9 cellular contexts compared by ENCODE assay signal in the genomic region with DNA sequence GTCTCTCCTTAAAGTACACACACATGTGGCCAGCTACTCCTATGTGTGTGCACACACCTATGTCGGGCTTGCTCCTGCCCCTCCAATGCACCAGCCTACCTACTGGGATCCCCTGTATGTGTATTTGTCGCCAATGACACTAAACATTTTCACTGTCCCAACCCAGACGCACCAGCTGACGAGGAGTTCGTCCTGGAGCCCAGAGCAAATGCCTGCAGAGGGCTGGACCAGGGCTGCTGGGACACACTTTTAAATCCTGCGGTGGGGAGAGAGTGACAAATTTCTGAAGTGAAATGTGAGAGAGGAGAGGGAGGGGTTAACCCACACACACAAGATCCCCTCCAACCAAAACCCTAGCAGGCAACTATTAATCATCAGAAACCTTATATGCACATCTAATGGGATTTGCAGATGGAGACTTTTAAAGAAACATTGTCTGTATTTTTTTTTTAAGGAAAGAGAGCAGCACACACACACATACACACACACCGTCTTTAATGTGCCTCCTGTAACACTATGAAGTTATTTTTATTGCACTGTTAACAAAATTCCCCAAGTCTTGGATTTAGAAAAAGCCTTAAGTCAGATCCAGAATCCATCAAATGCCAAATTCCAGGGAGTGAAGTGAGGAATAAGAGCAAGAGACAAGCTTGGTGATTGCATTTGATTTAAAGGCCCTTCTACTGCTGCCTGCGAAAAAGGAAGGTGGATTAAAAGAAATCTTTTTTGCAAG. TPM values are rescaled to one million over a fixed set of nuclear protein-coding genes. Genes with fewer than 3 reads are reported as not detected.
DNase-seq lines count a peak whose midpoint lies in the region; ATAC-seq and TF ChIP-seq lines count a peak whose summit lies in the region.
"Had no signal": no experiment of that assay in that cellular context is flagged by ENCODE, and none has a peak within 500 bp of the region (broad histone marks: within the 10 kb centered on the region; RNA-seq: fewer than 3 reads in every experiment).

A gene (minus strand): TSS at position 224 of the 733 bp plus-strand sequence. CDS start 388 bp downstream, outside the sequence.

- peak within 1 kb of the TSS; percentile 92 for H3K27ac ChIP-seq in left ventricle myocardium inferior (replicated peaks)
- no peak within 1 kb of the TSS for H3K27ac ChIP-seq in caudate nucleus (ENCODE audit: low read depth, low read length)

- peaks cover 27% of the 10 kb centered on the region for H3K4me1 Mint-ChIP-seq in activated CD4-positive, alpha-beta T cell treated with anti-CD3 and anti-CD28 coated beads, Interleukin-2, amount 10 ng/mL, durations not matched to agents 24 days and 14 days
- peaks cover 51% of the 10 kb centered on the region for H3K4me1 Mint-ChIP-seq in activated T-helper 2 cell treated with anti-CD3 and anti-CD28 coated beads, Interferon-gamma antibody, Interleukin-2, Interleukin-4, amounts not matched to agents 10 μg/mL and 5 μg/mL and 100 μg/mL, durations not matched to agents 14 hours and 24 hours and 36 hours (ENCODE audit: low read depth)

- no peaks in the 10 kb centered on the region for H3K36me3 ChIP-seq in left ventricle myocardium inferior

- DNase-seq in activated CD4-positive, alpha-beta T cell treated with anti-CD3 and anti-CD28 coated beads, Interleukin-2, amount 10 ng/mL, durations not matched to agents 24 days and 14 days, result peak; percentile 66
- no peak for DNase-seq in activated CD4-positive, alpha-beta T cell treated with anti-CD3 and anti-CD28 coated beads, Interleukin-2, amount 50 U/mL, for 1 hour
- peak; percentile 35 for DNase-seq in activated T-helper 2 cell treated with anti-CD3 and anti-CD28 coated beads, Interferon-gamma antibody, Interleukin-2, Interleukin-4, amounts not matched to agents 10 μg/mL and 5 μg/mL and 100 μg/mL, durations not matched to agents 14 hours and 24 hours and 36 hours (ENCODE audit: low spot score)
- DNase-seq in left ventricle myocardium inferior (no peak), stromal cell of bone marrow (ENCODE audit: low read depth) (peak; percentile 54), caudate nucleus (lab: John Stamatoyannopoulos, UW) (no peak), omental fat pad (ENCODE audit: low spot score) (no peak)

- peak within 1 kb of the TSS; percentile 75 for H3K27ac Mint-ChIP-seq in activated CD4-positive, alpha-beta T cell treated with anti-CD3 and anti-CD28 coated beads, Interleukin-2, amount 10 ng/mL, durations not matched to agents 24 days and 14 days
- peak within 1 kb of the TSS; percentile 76 for H3K27ac Mint-ChIP-seq in activated T-helper 2 cell treated with anti-CD3 and anti-CD28 coated beads, Interferon-gamma antibody, Interleukin-2, Interleukin-4, amounts not matched to agents 10 μg/mL and 5 μg/mL and 100 μg/mL, durations not matched to agents 14 hours and 24 hours and 36 hours
- H3K27ac Mint-ChIP-seq: natural killer cell treated with Interleukin-12 subunit alpha and Interleukin-12 subunit beta and Interleukin-15 and Interleukin-18, amount 100 ng/mL, for 72 hours had no signal

- no peaks in the 10 kb centered on the region for H3K9me3 ChIP-seq in left ventricle myocardium inferior (replicated peaks)

- ATAC-seq in GM21619 (IDR thresholded peaks at IDR 0.05; ENCODE audit: unreplicated experiment) (no peak), omental fat pad (ENCODE audit: low FRiP score) (no peak)

- peaks cover 82% of the 10 kb centered on the region for H3K4me1 ChIP-seq in left ventricle myocardium inferior

- intact Hi-C loops in activated CD4-positive, alpha-beta T cell treated with anti-CD3 and anti-CD28 coated beads, Interleukin-2, amount 10 ng/mL, durations not matched to agents 24 days and 14 days (cut with micrococcal nuclease), result no loop called here
- intact Hi-C loops in activated T-helper 2 cell treated with anti-CD3 and anti-CD28 coated beads, Interferon-gamma antibody, Interleukin-2, Interleukin-4, amounts not matched to agents 10 μg/mL and 5 μg/mL and 100 μg/mL, durations not matched to agents 14 hours and 24 hours and 36 hours (cut with micrococcal nuclease), result no loop called here
- intact Hi-C loops in left ventricle myocardium inferior (cut with micrococcal nuclease), result no loop called here

- H3K4me3 ChIP-seq in left ventricle myocardium inferior, result peak within 1 kb of the TSS; percentile 65

- H3K27me3 Mint-ChIP-seq in activated CD4-positive, alpha-beta T cell treated with anti-CD3 and anti-CD28 coated beads, Interleukin-2, amount 10 ng/mL, durations not matched to agents 24 days and 14 days, result no peaks in the 10 kb centered on the region
- H3K27me3 Mint-ChIP-seq in activated T-helper 2 cell treated with anti-CD3 and anti-CD28 coated beads, Interferon-gamma antibody, Interleukin-2, Interleukin-4, amounts not matched to agents 10 μg/mL and 5 μg/mL and 100 μg/mL, durations not matched to agents 14 hours and 24 hours and 36 hours (ENCODE audit: low read depth), result no peaks in the 10 kb centered on the region

- H3K9me3 Mint-ChIP-seq in activated CD4-positive, alpha-beta T cell treated with anti-CD3 and anti-CD28 coated beads, Interleukin-2, amount 10 ng/mL, durations not matched to agents 24 days and 14 days, result no peaks in the 10 kb centered on the region
- H3K9me3 Mint-ChIP-seq in activated T-helper 2 cell treated with anti-CD3 and anti-CD28 coated beads, Interferon-gamma antibody, Interleukin-2, Interleukin-4, amounts not matched to agents 10 μg/mL and 5 μg/mL and 100 μg/mL, durations not matched to agents 14 hours and 24 hours and 36 hours, result no peaks in the 10 kb centered on the region
- H3K9me3 Mint-ChIP-seq: natural killer cell treated with Interleukin-12 subunit alpha and Interleukin-12 subunit beta and Interleukin-15 and Interleukin-18, amount 100 ng/mL, for 72 hours had no signal

- TF ChIP-seq CTCF in left ventricle myocardium inferior (IDR thresholded peaks at IDR 0.05; ENCODE audit: borderline replicate concordance) (no peak), omental fat pad (IDR thresholded peaks at IDR 0.05) (no peak)

- H3K27me3 ChIP-seq in left ventricle myocardium inferior (ENCODE audit: low read depth), result peaks cover 15% of the 10 kb centered on the region

- H3K4me3 Mint-ChIP-seq in activated CD4-positive, alpha-beta T cell treated with anti-CD3 and anti-CD28 coated beads, Interleukin-2, amount 10 ng/mL, durations not matched to agents 24 days and 14 days, result peak within 1 kb of the TSS; percentile 51
- peak within 1 kb of the TSS; percentile 68 for H3K4me3 Mint-ChIP-seq in activated T-helper 2 cell treated with anti-CD3 and anti-CD28 coated beads, Interferon-gamma antibody, Interleukin-2, Interleukin-4, amounts not matched to agents 10 μg/mL and 5 μg/mL and 100 μg/mL, durations not matched to agents 14 hours and 24 hours and 36 hours (ENCODE audit: low read depth)
- H3K4me3 Mint-ChIP-seq: natural killer cell treated with Interleukin-12 subunit alpha and Interleukin-12 subunit beta and Interleukin-15 and Interleukin-18, amount 100 ng/mL, for 72 hours had no signal

- H3K36me3 Mint-ChIP-seq in activated CD4-positive, alpha-beta T cell treated with anti-CD3 and anti-CD28 coated beads, Interleukin-2, amount 10 ng/mL, durations not matched to agents 24 days and 14 days (ENCODE audit: low read depth), result no peaks in the 10 kb centered on the region
- no peaks in the 10 kb centered on the region for H3K36me3 Mint-ChIP-seq in activated T-helper 2 cell treated with anti-CD3 and anti-CD28 coated beads, Interferon-gamma antibody, Interleukin-2, Interleukin-4, amounts not matched to agents 10 μg/mL and 5 μg/mL and 100 μg/mL, durations not matched to agents 14 hours and 24 hours and 36 hours (ENCODE audit: low read depth)
- H3K36me3 Mint-ChIP-seq: natural killer cell treated with Interleukin-12 subunit alpha and Interleukin-12 subunit beta and Interleukin-15 and Interleukin-18, amount 100 ng/mL, for 72 hours had no signal

RNA-seq across cellular contexts. Expression of the gene that starts here (rescaled TPM):
- 0.21 and 0.50 TPM in 2 replicates for total RNA-seq in activated CD4-positive, alpha-beta T cell treated with anti-CD3 and anti-CD28 coated beads, Interleukin-2, amount 10 ng/mL, durations not matched to agents 24 days and 14 days
- total RNA-seq in activated T-helper 2 cell treated with anti-CD3 and anti-CD28 coated beads, Interferon-gamma antibody, Interleukin-2, Interleukin-4, amounts not matched to agents 10 μg/mL and 5 μg/mL and 100 μg/mL, durations not matched to agents 14 hours and 24 hours and 36 hours, result 1.4 and 1.8 TPM in 2 replicates
- 8.4 TPM for total RNA-seq in left ventricle myocardium inferior
- 10 to 100 TPM in 2 of 4 donors, 1 to 10 TPM in 2; 5.6 to 56.6 (median 11.1) TPM for total RNA-seq in omental fat pad
- total RNA-seq: natural killer cell treated with Interleukin-12 subunit alpha and Interleukin-12 subunit beta and Interleukin-15 and Interleukin-18, amount 100 ng/mL, for 72 hours had no signal

Comparison
In these comparisons a context has a peak if more than half of its experiments do, and no peak if none do; other contexts are left out.
1. Peak in DNase-seq in activated CD4-positive, alpha-beta T cell treated with anti-CD3 and anti-CD28 coated beads, Interleukin-2, amount 10 ng/mL, durations not matched to agents 24 days and 14 days; RNA of the gene not detected or under 1 TPM.
2. DNase-seq: peak in activated T-helper 2 cell treated with anti-CD3 and anti-CD28 coated beads, Interferon-gamma antibody, Interleukin-2, Interleukin-4, amounts not matched to agents 10 μg/mL and 5 μg/mL and 100 μg/mL, durations not matched to agents 14 hours and 24 hours and 36 hours (single experiment) and stromal cell of bone marrow (single experiment); none in activated CD4-positive, alpha-beta T cell treated with anti-CD3 and anti-CD28 coated beads, Interleukin-2, amount 50 U/mL, for 1 hour (single experiment), left ventricle myocardium inferior (single experiment), caudate nucleus (0 of 61) and omental fat pad (single experiment).